1 cellular context compared by ENCODE assay signal in genomic region chr7:40839881-40840280, GRCh38.
TF ChIP-seq lines count a peak whose summit lies in the region.

No MANE protein-coding gene starts in this region.

TF ChIP-seq in IMR-90, 13 proteins besides CTCF, POLR2A, EP300 and RAD21 (continued from another document):
- TF ChIP-seq MXI1 (IDR thresholded peaks at IDR 0.05; ENCODE audit: borderline replicate concordance, low read depth, low read length) = no peak
- no peak for TF ChIP-seq RFX5 (IDR thresholded peaks at IDR 0.05; ENCODE audit: low read depth, low read length)
- no peak for TF ChIP-seq NFE2L2 (IDR thresholded peaks at IDR 0.05; ENCODE audit: low read depth, low read length)
- no peak for TF ChIP-seq ELK1 (IDR thresholded peaks at IDR 0.05; ENCODE audit: borderline replicate concordance, low read depth, low read length)
- no peak for TF ChIP-seq CHD1 (IDR thresholded peaks at IDR 0.05; ENCODE audit: low read depth, low read length)
- no peak for TF ChIP-seq FOS (IDR thresholded peaks at IDR 0.05; ENCODE audit: low read depth, low read length)
TF ChIP-seq in IMR-90: peak in this region for 0.
